ENCODE assay signal across 1 cellular context in genomic region chr21:38805282-38806152, GRCh38.
TF ChIP-seq lines count a peak whose summit lies in the region.

Gene ETS2, plus strand, starts transcription at chr21:38805929. Its CDS starts 4,106 bp downstream, at chr21:38810035.

TF ChIP-seq in GM12878, 131 proteins besides CTCF, POLR2A, EP300 and RAD21 (continued from another document):
- TF ChIP-seq, protein P1, sequence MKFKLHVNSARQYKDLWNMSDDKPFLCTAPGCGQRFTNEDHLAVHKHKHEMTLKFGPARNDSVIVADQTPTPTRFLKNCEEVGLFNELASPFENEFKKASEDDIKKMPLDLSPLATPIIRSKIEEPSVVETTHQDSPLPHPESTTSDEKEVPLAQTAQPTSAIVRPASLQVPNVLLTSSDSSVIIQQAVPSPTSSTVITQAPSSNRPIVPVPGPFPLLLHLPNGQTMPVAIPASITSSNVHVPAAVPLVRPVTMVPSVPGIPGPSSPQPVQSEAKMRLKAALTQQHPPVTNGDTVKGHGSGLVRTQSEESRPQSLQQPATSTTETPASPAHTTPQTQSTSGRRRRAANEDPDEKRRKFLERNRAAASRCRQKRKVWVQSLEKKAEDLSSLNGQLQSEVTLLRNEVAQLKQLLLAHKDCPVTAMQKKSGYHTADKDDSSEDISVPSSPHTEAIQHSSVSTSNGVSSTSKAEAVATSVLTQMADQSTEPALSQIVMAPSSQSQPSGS (IDR thresholded peaks at IDR 0.05; ENCODE audit: low read length), result no peak
- TF ChIP-seq KLF5 (IDR thresholded peaks at IDR 0.05; ENCODE audit: partially characterized antibody) (no peak), HDAC6 (IDR thresholded peaks at IDR 0.05; ENCODE audit: unreplicated experiment) (no peak), BACH1 (IDR thresholded peaks at IDR 0.05; ENCODE audit: borderline replicate concordance) (peak; percentile 46; the same call in 1 of the 2 replicates), ATF3 (IDR thresholded peaks at IDR 0.05; ENCODE audit: borderline replicate concordance, extremely low read depth, low read depth, low read length) (no peak), PRDM15 (CRISPR knock-in tag; IDR thresholded peaks at IDR 0.05) (no peak), WRNIP1 (IDR thresholded peaks at IDR 0.05; ENCODE audit: borderline replicate concordance, low read depth, low read length) (no peak), CBX3 (IDR thresholded peaks at IDR 0.05; ENCODE audit: borderline replicate concordance, low read depth) (no peak), ZNF24 (IDR thresholded peaks at IDR 0.05) (no peak), GATAD2B (conservative IDR thresholded peaks at IDR 0.05; ENCODE audit: low read depth) (0 out of 2 replicates have a peak, but pooled peaks have one; percentile 24), PAX8 (IDR thresholded peaks at IDR 0.05) (no peak), ZZZ3 (IDR thresholded peaks at IDR 0.05; ENCODE audit: control insufficient read depth, insufficient read length, low read depth) (no peak), NFIC (IDR thresholded peaks at IDR 0.05; ENCODE audit: low read depth, low read length) (no peak), ELK1 (IDR thresholded peaks at IDR 0.05; ENCODE audit: low read depth, low read length) (no peak), JUND (IDR thresholded peaks at IDR 0.05; ENCODE audit: low read depth, low read length) (no peak), SMARCA5 (IDR thresholded peaks at IDR 0.05) (peak; percentile 25; the same call in 1 of the 2 replicates), HSF1 (IDR thresholded peaks at IDR 0.05; ENCODE audit: low read depth, low read length) (no peak)
- TF ChIP-seq, protein P2, sequence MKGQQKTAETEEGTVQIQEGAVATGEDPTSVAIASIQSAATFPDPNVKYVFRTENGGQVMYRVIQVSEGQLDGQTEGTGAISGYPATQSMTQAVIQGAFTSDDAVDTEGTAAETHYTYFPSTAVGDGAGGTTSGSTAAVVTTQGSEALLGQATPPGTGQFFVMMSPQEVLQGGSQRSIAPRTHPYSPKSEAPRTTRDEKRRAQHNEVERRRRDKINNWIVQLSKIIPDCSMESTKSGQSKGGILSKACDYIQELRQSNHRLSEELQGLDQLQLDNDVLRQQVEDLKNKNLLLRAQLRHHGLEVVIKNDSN (IDR thresholded peaks at IDR 0.05; ENCODE audit: borderline replicate concordance, extremely low read length, insufficient read depth, low read depth, low read length), result no peak
- TF ChIP-seq, protein P3, sequence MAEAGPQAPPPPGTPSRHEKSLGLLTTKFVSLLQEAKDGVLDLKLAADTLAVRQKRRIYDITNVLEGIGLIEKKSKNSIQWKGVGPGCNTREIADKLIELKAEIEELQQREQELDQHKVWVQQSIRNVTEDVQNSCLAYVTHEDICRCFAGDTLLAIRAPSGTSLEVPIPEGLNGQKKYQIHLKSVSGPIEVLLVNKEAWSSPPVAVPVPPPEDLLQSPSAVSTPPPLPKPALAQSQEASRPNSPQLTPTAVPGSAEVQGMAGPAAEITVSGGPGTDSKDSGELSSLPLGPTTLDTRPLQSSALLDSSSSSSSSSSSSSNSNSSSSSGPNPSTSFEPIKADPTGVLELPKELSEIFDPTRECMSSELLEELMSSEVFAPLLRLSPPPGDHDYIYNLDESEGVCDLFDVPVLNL (IDR thresholded peaks at IDR 0.05; ENCODE audit: low read depth, low read length), result no peak
- TF ChIP-seq, protein P4, sequence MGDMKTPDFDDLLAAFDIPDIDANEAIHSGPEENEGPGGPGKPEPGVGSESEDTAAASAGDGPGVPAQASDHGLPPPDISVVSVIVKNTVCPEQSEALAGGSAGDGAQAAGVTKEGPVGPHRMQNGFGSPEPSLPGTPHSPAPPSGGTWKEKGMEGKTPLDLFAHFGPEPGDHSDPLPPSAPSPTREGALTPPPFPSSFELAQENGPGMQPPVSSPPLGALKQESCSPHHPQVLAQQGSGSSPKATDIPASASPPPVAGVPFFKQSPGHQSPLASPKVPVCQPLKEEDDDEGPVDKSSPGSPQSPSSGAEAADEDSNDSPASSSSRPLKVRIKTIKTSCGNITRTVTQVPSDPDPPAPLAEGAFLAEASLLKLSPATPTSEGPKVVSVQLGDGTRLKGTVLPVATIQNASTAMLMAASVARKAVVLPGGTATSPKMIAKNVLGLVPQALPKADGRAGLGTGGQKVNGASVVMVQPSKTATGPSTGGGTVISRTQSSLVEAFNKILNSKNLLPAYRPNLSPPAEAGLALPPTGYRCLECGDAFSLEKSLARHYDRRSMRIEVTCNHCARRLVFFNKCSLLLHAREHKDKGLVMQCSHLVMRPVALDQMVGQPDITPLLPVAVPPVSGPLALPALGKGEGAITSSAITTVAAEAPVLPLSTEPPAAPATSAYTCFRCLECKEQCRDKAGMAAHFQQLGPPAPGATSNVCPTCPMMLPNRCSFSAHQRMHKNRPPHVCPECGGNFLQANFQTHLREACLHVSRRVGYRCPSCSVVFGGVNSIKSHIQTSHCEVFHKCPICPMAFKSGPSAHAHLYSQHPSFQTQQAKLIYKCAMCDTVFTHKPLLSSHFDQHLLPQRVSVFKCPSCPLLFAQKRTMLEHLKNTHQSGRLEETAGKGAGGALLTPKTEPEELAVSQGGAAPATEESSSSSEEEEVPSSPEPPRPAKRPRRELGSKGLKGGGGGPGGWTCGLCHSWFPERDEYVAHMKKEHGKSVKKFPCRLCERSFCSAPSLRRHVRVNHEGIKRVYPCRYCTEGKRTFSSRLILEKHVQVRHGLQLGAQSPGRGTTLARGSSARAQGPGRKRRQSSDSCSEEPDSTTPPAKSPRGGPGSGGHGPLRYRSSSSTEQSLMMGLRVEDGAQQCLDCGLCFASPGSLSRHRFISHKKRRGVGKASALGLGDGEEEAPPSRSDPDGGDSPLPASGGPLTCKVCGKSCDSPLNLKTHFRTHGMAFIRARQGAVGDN (IDR thresholded peaks at IDR 0.05), result peak; percentile 50
